1 cellular context compared by ENCODE assay signal in genomic region chr12:76763746-76764675, GRCh38.
TF ChIP-seq lines count a peak whose summit lies in the region.

A gene with protein sequence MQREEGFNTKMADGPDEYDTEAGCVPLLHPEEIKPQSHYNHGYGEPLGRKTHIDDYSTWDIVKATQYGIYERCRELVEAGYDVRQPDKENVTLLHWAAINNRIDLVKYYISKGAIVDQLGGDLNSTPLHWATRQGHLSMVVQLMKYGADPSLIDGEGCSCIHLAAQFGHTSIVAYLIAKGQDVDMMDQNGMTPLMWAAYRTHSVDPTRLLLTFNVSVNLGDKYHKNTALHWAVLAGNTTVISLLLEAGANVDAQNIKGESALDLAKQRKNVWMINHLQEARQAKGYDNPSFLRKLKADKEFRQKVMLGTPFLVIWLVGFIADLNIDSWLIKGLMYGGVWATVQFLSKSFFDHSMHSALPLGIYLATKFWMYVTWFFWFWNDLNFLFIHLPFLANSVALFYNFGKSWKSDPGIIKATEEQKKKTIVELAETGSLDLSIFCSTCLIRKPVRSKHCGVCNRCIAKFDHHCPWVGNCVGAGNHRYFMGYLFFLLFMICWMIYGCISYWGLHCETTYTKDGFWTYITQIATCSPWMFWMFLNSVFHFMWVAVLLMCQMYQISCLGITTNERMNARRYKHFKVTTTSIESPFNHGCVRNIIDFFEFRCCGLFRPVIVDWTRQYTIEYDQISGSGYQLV (plus strand): TSS chr12:76764115. CDS start chr12:76764237, 122 bp downstream.

TF ChIP-seq in GM12878, 131 proteins besides CTCF, POLR2A, EP300 and RAD21 (continued from another document and continues in another):
- TF ChIP-seq PBX3 (IDR thresholded peaks at IDR 0.05; ENCODE audit: insufficient replicate concordance, low read depth, low read length) = no peak
- TF ChIP-seq BHLHE40 (IDR thresholded peaks at IDR 0.05; ENCODE audit: borderline replicate concordance in 1 of 2, low read depth in 2 of 2, low read length in 1 of 2) = peak; percentile 40 to 49; a peak in 2 of 4 replicates
- TF ChIP-seq BMI1 (IDR thresholded peaks at IDR 0.05; ENCODE audit: borderline replicate concordance) = no peak
- TF ChIP-seq JUND (IDR thresholded peaks at IDR 0.05; ENCODE audit: low read depth, low read length) = no peak
- TF ChIP-seq RELA (IDR thresholded peaks at IDR 0.05; ENCODE audit: borderline replicate concordance, partially characterized antibody) = peak; percentile 41
- TF ChIP-seq GABPA (IDR thresholded peaks at IDR 0.05; ENCODE audit: low read depth) = no peak
- TF ChIP-seq CHD1 (IDR thresholded peaks at IDR 0.05; ENCODE audit: low read depth, low read length) = no peak
- no peak for TF ChIP-seq SUPT20H (IDR thresholded peaks at IDR 0.05; ENCODE audit: borderline replicate concordance, control insufficient read depth, low read depth, low read length)
- no peak for TF ChIP-seq MTA2 (IDR thresholded peaks at IDR 0.05; ENCODE audit: low read depth)
- TF ChIP-seq BRCA1 (IDR thresholded peaks at IDR 0.05; ENCODE audit: low read depth, low read length) = no peak
- no peak for TF ChIP-seq SREBF2 (IDR thresholded peaks at IDR 0.05; ENCODE audit: low read length)
- TF ChIP-seq HDAC2 (IDR thresholded peaks at IDR 0.05) = no peak
- TF ChIP-seq JUNB (IDR thresholded peaks at IDR 0.05) = no peak
- TF ChIP-seq WRNIP1 (IDR thresholded peaks at IDR 0.05; ENCODE audit: borderline replicate concordance, low read depth, low read length) = no peak
- TF ChIP-seq MYB (IDR thresholded peaks at IDR 0.05; ENCODE audit: borderline replicate concordance, low read depth, low read length) = no peak
- no peak for TF ChIP-seq TCF3 (IDR thresholded peaks at IDR 0.05; ENCODE audit: borderline replicate concordance, insufficient read depth, low read depth, low read length)
- peak; percentile 73 for TF ChIP-seq NBN (IDR thresholded peaks at IDR 0.05)
- no peak for TF ChIP-seq NR2C2 (IDR thresholded peaks at IDR 0.05; ENCODE audit: borderline replicate concordance, control insufficient read depth, insufficient read length, low read depth)
- TF ChIP-seq STAT1 (conservative IDR thresholded peaks at IDR 0.05) = no peak
- no peak; the same call in 1 of the 2 replicates for TF ChIP-seq FOXM1 (IDR thresholded peaks at IDR 0.05; ENCODE audit: low read depth, low read length)
- no peak for TF ChIP-seq TARDBP (IDR thresholded peaks at IDR 0.05; ENCODE audit: borderline replicate concordance)
- peak; percentile 45 for TF ChIP-seq GATAD2B (conservative IDR thresholded peaks at IDR 0.05; ENCODE audit: low read depth)
- TF ChIP-seq HDAC6 (IDR thresholded peaks at IDR 0.05; ENCODE audit: unreplicated experiment) = no peak
- 0 out of 2 replicates have a peak, but pooled peaks have one; percentile 68 for TF ChIP-seq POLR2AphosphoS2 (IDR thresholded peaks at IDR 0.05; ENCODE audit: low read depth, low read length)
- no peak for TF ChIP-seq MTA3 (IDR thresholded peaks at IDR 0.05; ENCODE audit: borderline replicate concordance, low read length)
- no peak for TF ChIP-seq CHD4 (IDR thresholded peaks at IDR 0.05)
- no peak for TF ChIP-seq NFYA (IDR thresholded peaks at IDR 0.05; ENCODE audit: borderline replicate concordance, low read depth, low read length)
- TF ChIP-seq, protein P1, sequence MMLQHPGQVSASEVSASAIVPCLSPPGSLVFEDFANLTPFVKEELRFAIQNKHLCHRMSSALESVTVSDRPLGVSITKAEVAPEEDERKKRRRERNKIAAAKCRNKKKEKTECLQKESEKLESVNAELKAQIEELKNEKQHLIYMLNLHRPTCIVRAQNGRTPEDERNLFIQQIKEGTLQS (IDR thresholded peaks at IDR 0.05; ENCODE audit: borderline replicate concordance, extremely low read depth, low read depth, low read length) = no peak
- peak; percentile 73 for TF ChIP-seq SMAD5 (IDR thresholded peaks at IDR 0.05; ENCODE audit: low read depth)
- TF ChIP-seq IRF3 (IDR thresholded peaks at IDR 0.05) = no peak
- TF ChIP-seq KDM1A (IDR thresholded peaks at IDR 0.05; ENCODE audit: borderline replicate concordance) = no peak
- TF ChIP-seq ZNF207 (IDR thresholded peaks at IDR 0.05; ENCODE audit: borderline replicate concordance) = no peak
- TF ChIP-seq, protein P2, sequence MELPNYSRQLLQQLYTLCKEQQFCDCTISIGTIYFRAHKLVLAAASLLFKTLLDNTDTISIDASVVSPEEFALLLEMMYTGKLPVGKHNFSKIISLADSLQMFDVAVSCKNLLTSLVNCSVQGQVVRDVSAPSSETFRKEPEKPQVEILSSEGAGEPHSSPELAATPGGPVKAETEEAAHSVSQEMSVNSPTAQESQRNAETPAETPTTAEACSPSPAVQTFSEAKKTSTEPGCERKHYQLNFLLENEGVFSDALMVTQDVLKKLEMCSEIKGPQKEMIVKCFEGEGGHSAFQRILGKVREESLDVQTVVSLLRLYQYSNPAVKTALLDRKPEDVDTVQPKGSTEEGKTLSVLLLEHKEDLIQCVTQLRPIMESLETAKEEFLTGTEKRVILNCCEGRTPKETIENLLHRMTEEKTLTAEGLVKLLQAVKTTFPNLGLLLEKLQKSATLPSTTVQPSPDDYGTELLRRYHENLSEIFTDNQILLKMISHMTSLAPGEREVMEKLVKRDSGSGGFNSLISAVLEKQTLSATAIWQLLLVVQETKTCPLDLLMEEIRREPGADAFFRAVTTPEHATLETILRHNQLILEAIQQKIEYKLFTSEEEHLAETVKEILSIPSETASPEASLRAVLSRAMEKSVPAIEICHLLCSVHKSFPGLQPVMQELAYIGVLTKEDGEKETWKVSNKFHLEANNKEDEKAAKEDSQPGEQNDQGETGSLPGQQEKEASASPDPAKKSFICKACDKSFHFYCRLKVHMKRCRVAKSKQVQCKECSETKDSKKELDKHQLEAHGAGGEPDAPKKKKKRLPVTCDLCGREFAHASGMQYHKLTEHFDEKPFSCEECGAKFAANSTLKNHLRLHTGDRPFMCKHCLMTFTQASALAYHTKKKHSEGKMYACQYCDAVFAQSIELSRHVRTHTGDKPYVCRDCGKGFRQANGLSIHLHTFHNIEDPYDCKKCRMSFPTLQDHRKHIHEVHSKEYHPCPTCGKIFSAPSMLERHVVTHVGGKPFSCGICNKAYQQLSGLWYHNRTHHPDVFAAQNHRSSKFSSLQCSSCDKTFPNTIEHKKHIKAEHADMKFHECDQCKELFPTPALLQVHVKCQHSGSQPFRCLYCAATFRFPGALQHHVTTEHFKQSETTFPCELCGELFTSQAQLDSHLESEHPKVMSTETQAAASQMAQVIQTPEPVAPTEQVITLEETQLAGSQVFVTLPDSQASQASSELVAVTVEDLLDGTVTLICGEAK (IDR thresholded peaks at IDR 0.05; ENCODE audit: borderline replicate concordance) = no peak
- TF ChIP-seq, protein P3, sequence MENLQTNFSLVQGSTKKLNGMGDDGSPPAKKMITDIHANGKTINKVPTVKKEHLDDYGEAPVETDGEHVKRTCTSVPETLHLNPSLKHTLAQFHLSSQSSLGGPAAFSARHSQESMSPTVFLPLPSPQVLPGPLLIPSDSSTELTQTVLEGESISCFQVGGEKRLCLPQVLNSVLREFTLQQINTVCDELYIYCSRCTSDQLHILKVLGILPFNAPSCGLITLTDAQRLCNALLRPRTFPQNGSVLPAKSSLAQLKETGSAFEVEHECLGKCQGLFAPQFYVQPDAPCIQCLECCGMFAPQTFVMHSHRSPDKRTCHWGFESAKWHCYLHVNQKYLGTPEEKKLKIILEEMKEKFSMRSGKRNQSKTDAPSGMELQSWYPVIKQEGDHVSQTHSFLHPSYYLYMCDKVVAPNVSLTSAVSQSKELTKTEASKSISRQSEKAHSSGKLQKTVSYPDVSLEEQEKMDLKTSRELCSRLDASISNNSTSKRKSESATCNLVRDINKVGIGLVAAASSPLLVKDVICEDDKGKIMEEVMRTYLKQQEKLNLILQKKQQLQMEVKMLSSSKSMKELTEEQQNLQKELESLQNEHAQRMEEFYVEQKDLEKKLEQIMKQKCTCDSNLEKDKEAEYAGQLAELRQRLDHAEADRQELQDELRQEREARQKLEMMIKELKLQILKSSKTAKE (IDR thresholded peaks at IDR 0.05; ENCODE audit: low read depth, poor library complexity, severe bottlenecking) = no peak
- TF ChIP-seq RUNX3 (IDR thresholded peaks at IDR 0.05; ENCODE audit: low read length) = peak; percentile 47; the same call in 1 of the 2 replicates
- TF ChIP-seq POLR2AphosphoS5 (IDR thresholded peaks at IDR 0.05; ENCODE audit: low read length) = peak; percentile 95
- TF ChIP-seq ZNF217 (IDR thresholded peaks at IDR 0.05) = no peak
- TF ChIP-seq NR2C1 (IDR thresholded peaks at IDR 0.05) = peak; percentile 35; the same call in 1 of the 2 replicates
- no peak for TF ChIP-seq MEF2A (IDR thresholded peaks at IDR 0.05; ENCODE audit: insufficient read depth, low read depth, low read length)
- TF ChIP-seq IRF4 (IDR thresholded peaks at IDR 0.05; ENCODE audit: low read depth, low read length) = no peak
- no peak for TF ChIP-seq ELK1 (IDR thresholded peaks at IDR 0.05; ENCODE audit: low read depth, low read length)
- no peak for TF ChIP-seq NFIC (IDR thresholded peaks at IDR 0.05; ENCODE audit: low read depth, low read length)
- 0 out of 2 replicates have a peak, but pooled peaks have one; percentile 38 for TF ChIP-seq ZSCAN29 (IDR thresholded peaks at IDR 0.05)
- TF ChIP-seq SUZ12 (IDR thresholded peaks at IDR 0.05; ENCODE audit: unreplicated experiment) = no peak
- peak in 1 of 2 experiments; percentile 85; a peak in 2 of 3 replicates for TF ChIP-seq EGR1 (IDR thresholded peaks at IDR 0.05; ENCODE audit: borderline replicate concordance in 1 of 2, low read depth in 2 of 2, low read length in 2 of 2)
- TF ChIP-seq, protein P4, sequence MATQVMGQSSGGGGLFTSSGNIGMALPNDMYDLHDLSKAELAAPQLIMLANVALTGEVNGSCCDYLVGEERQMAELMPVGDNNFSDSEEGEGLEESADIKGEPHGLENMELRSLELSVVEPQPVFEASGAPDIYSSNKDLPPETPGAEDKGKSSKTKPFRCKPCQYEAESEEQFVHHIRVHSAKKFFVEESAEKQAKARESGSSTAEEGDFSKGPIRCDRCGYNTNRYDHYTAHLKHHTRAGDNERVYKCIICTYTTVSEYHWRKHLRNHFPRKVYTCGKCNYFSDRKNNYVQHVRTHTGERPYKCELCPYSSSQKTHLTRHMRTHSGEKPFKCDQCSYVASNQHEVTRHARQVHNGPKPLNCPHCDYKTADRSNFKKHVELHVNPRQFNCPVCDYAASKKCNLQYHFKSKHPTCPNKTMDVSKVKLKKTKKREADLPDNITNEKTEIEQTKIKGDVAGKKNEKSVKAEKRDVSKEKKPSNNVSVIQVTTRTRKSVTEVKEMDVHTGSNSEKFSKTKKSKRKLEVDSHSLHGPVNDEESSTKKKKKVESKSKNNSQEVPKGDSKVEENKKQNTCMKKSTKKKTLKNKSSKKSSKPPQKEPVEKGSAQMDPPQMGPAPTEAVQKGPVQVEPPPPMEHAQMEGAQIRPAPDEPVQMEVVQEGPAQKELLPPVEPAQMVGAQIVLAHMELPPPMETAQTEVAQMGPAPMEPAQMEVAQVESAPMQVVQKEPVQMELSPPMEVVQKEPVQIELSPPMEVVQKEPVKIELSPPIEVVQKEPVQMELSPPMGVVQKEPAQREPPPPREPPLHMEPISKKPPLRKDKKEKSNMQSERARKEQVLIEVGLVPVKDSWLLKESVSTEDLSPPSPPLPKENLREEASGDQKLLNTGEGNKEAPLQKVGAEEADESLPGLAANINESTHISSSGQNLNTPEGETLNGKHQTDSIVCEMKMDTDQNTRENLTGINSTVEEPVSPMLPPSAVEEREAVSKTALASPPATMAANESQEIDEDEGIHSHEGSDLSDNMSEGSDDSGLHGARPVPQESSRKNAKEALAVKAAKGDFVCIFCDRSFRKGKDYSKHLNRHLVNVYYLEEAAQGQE (IDR thresholded peaks at IDR 0.05; ENCODE audit: low read depth, low read length) = 0 out of 2 replicates have a peak, but pooled peaks have one; percentile 16
- TF ChIP-seq SMARCA5 (IDR thresholded peaks at IDR 0.05) = peak; percentile 34; the same call in 1 of the 2 replicates
